10 cellular contexts compared by ENCODE assay signal in genomic region chr6:11491596-11491995, GRCh38.
"Had no signal": no experiment of that assay in that cellular context is flagged by ENCODE, and none has a peak within 500 bp of the region (broad histone marks: within the 10 kb centered on the region; RNA-seq: fewer than 3 reads in every experiment).

No MANE protein-coding gene starts in this region.

- H3K4me3 ChIP-seq: body of pancreas, stomach, upper lobe of left lung had no signal

- H3K27me3 ChIP-seq: body of pancreas, stomach, upper lobe of left lung had no signal

- DNase-seq: activated CD4-positive, alpha-beta memory T cell treated with anti-CD3 and anti-CD28 coated beads for 36 hours; activated CD4-positive, alpha-beta T cell treated with anti-CD3 and anti-CD28 coated beads for 4 hours; activated naive CD8-positive, alpha-beta T cell treated with anti-CD3 and anti-CD28 coated beads for 36 hours; activated T-cell treated with anti-CD3 and anti-CD28 coated beads for 4 hours; amygdala; body of pancreas; caudate nucleus; left ventricle myocardium superior; stomach; upper lobe of left lung had no signal

- ATAC-seq: body of pancreas, left ventricle myocardium superior had no signal

- H3K36me3 ChIP-seq: stomach, upper lobe of left lung had no signal

- H3K4me1 ChIP-seq: body of pancreas had no signal

- H3K27ac ChIP-seq: body of pancreas, stomach, upper lobe of left lung had no signal

- H3K9me3 ChIP-seq: body of pancreas, stomach, upper lobe of left lung had no signal
